In genomic region chr13:44815507-44816074, GRCh38 we compare ENCODE assay signal across 9 cellular contexts.
DNase-seq lines count a peak whose midpoint lies in the region; ATAC-seq and TF ChIP-seq lines count a peak whose summit lies in the region.
"Had no signal": no experiment of that assay in that cellular context is flagged by ENCODE, and none has a peak within 500 bp of the region (broad histone marks: within the 10 kb centered on the region; RNA-seq: fewer than 3 reads in every experiment).

No MANE protein-coding gene starts in this region.

- peak; percentile 13 for DNase-seq in NCI-H82 (lab: John Stamatoyannopoulos, UW)
- DNase-seq in NCI-H82 treated with DMSO at 0.1 percent for 48 hours (lab: John Stamatoyannopoulos, UW; ENCODE audit: unreplicated experiment) = no peak
- DNase-seq in RPMI7951 (ENCODE audit: low read depth) = peak; percentile 95
- DNase-seq in fibroblast of pulmonary artery (ENCODE audit: low read depth) = peak; percentile 98
- DNase-seq in stimulated activated CD4-positive, alpha-beta T cell treated with anti-CD3 and anti-CD28 coated beads, Interleukin-4, amount 100 ng/mL, for 24 hours = peak; percentile 40
- DNase-seq in cerebellar nuclear complex (lab: John Stamatoyannopoulos, UW) = no peak
- DNase-seq in BE2C = no peak

- no peak for ATAC-seq in HG02571 (IDR thresholded peaks at IDR 0.05; ENCODE audit: unreplicated experiment)

- no peak for TF ChIP-seq CTCF in fibroblast of pulmonary artery (IDR thresholded peaks at IDR 0.05; ENCODE audit: low read length, missing control alignments)
- no peak for TF ChIP-seq CTCF in BE2C (IDR thresholded peaks at IDR 0.05; ENCODE audit: low read depth, low read length)

- H3K27me3 ChIP-seq in BE2C = no peaks in the 10 kb centered on the region

- no peaks in the 10 kb centered on the region for H3K9me3 ChIP-seq in BE2C

- no peaks in the 10 kb centered on the region for H3K36me3 ChIP-seq in BE2C

- H3K4me1 ChIP-seq in BE2C = no peaks in the 10 kb centered on the region

- H3K4me3 ChIP-seq in fibroblast of pulmonary artery (replicated peaks; ENCODE audit: low read depth, low read length) (no peak overlapping the region), BE2C (ENCODE audit: low read depth, low read length) (no peak overlapping the region)
- H3K4me3 ChIP-seq: SK-N-MC had no signal

Comparison
In these comparisons a context has a peak if more than half of its experiments do, and no peak if none do; other contexts are left out.
1. DNase-seq: peak in NCI-H82 (single experiment), RPMI7951 (single experiment), fibroblast of pulmonary artery (single experiment) and stimulated activated CD4-positive, alpha-beta T cell treated with anti-CD3 and anti-CD28 coated beads, Interleukin-4, amount 100 ng/mL, for 24 hours (single experiment); none in NCI-H82 treated with DMSO at 0.1 percent for 48 hours (single experiment), cerebellar nuclear complex (0 of 2) and BE2C (single experiment).